ENCODE assay signal across 21 cellular contexts in genomic region chr5:10219068-10219467, GRCh38. TPM values are rescaled to one million over a fixed set of nuclear protein-coding genes. Genes with fewer than 3 reads are reported as not detected.
DNase-seq lines count a peak whose midpoint lies in the region; TF ChIP-seq lines count a peak whose summit lies in the region.
"Had no signal": no experiment of that assay in that cellular context is flagged by ENCODE, and none has a peak within 500 bp of the region (broad histone marks: within the 10 kb centered on the region; RNA-seq: fewer than 3 reads in every experiment).

No MANE protein-coding gene starts in this region.

- no peaks in the 10 kb centered on the region for H3K4me1 Mint-ChIP-seq in activated CD4-positive, alpha-beta T cell treated with anti-CD3 and anti-CD28 coated beads, Interleukin-2, amount 10 ng/mL, durations not matched to agents 24 days and 14 days
- H3K4me1 Mint-ChIP-seq: CD14-positive monocyte; CD4-positive, alpha-beta memory T cell; CD4-positive, CD25-positive, alpha-beta regulatory T cell; CD8-positive, alpha-beta memory T cell had no signal

- no peaks in the 10 kb centered on the region for H4K20me1 ChIP-seq in osteoblast (ENCODE audit: insufficient read depth, low read length)
- H4K20me1 ChIP-seq: BLaER1 had no signal

- no peak for TF ChIP-seq EP300 in esophagus muscularis mucosa (IDR thresholded peaks at IDR 0.05)

- H3K4me2 ChIP-seq in osteoblast (ENCODE audit: insufficient read depth, low read length) = no peak overlapping the region
- H3K4me2 ChIP-seq: A549, BLaER1 had no signal

- no peaks in the 10 kb centered on the region for H3K27me3 ChIP-seq in esophagus muscularis mucosa
- H3K27me3 ChIP-seq in osteoblast (ENCODE audit: insufficient read depth, low read length) = no peaks in the 10 kb centered on the region
- H3K27me3 ChIP-seq: BE2C, BLaER1 had no signal

- no peaks in the 10 kb centered on the region for H3K9me3 Mint-ChIP-seq in activated CD4-positive, alpha-beta T cell treated with anti-CD3 and anti-CD28 coated beads, Interleukin-2, amount 10 ng/mL, durations not matched to agents 24 days and 14 days

- H3K4me1 ChIP-seq in esophagus muscularis mucosa (peaks cover 0 to 2% (median under 1%) of the 10 kb centered on the region in 4 donors), osteoblast (ENCODE audit: insufficient read depth, low read length) (no peaks in the 10 kb centered on the region)
- H3K4me1 ChIP-seq: A549, BE2C, BLaER1 had no signal

- 90% methylated on average over 4 of the region's 4 CpGs for WGBS in esophagus muscularis mucosa

- no peaks in the 10 kb centered on the region for H3K36me3 Mint-ChIP-seq in activated CD4-positive, alpha-beta T cell treated with anti-CD3 and anti-CD28 coated beads, Interleukin-2, amount 10 ng/mL, durations not matched to agents 24 days and 14 days (ENCODE audit: low read depth)

- H3K27me3 Mint-ChIP-seq in activated CD4-positive, alpha-beta T cell treated with anti-CD3 and anti-CD28 coated beads, Interleukin-2, amount 10 ng/mL, durations not matched to agents 24 days and 14 days = no peaks in the 10 kb centered on the region
- H3K27me3 Mint-ChIP-seq: CD4-positive, alpha-beta memory T cell; CD4-positive, CD25-positive, alpha-beta regulatory T cell; CD8-positive, alpha-beta memory T cell had no signal

- no peak overlapping the region for H3K4me3 Mint-ChIP-seq in activated CD4-positive, alpha-beta T cell treated with anti-CD3 and anti-CD28 coated beads, Interleukin-2, amount 10 ng/mL, durations not matched to agents 24 days and 14 days
- H3K4me3 Mint-ChIP-seq: CD14-positive monocyte; CD4-positive, alpha-beta memory T cell; CD4-positive, CD25-positive, alpha-beta regulatory T cell; CD8-positive, alpha-beta memory T cell had no signal

- intact Hi-C loops in activated CD4-positive, alpha-beta T cell treated with anti-CD3 and anti-CD28 coated beads, Interleukin-2, amount 10 ng/mL, durations not matched to agents 24 days and 14 days (cut with micrococcal nuclease) = no loop called here
- intact Hi-C loops in esophagus muscularis mucosa (cut with DNase I) = no loop called here

- H3K9me3 ChIP-seq in esophagus muscularis mucosa = no peaks in the 10 kb centered on the region
- H3K9me3 ChIP-seq in osteoblast (ENCODE audit: low read depth, low read length) = no peaks in the 10 kb centered on the region
- H3K9me3 ChIP-seq: A549 had no signal

- no peak overlapping the region for H3K27ac Mint-ChIP-seq in activated CD4-positive, alpha-beta T cell treated with anti-CD3 and anti-CD28 coated beads, Interleukin-2, amount 10 ng/mL, durations not matched to agents 24 days and 14 days
- H3K27ac Mint-ChIP-seq: CD4-positive, alpha-beta memory T cell; CD4-positive, CD25-positive, alpha-beta regulatory T cell had no signal

- no peak overlapping the region for H3K4me3 ChIP-seq in esophagus muscularis mucosa
- H3K4me3 ChIP-seq in osteoblast (ENCODE audit: insufficient read depth, low read length) = no peak overlapping the region
- H3K4me3 ChIP-seq: A549, BLaER1, GM12878 had no signal

- no peaks in the 10 kb centered on the region for H3K79me2 ChIP-seq in osteoblast (ENCODE audit: insufficient read depth, low read length)

- H3K27ac ChIP-seq in esophagus muscularis mucosa (replicated peaks in 1 of 4) (no peak overlapping the region), osteoblast (ENCODE audit: low read depth, low read length) (no peak overlapping the region)
- H3K27ac ChIP-seq: 22Rv1, A549, BLaER1 had no signal

- in situ Hi-C loops in SK-MEL-5 (cut with HindIII; ENCODE audit: low pct_unique_long_range_greater_than_20kb, low sequenced_read_pairs) = no loop called here

- H2AFZ ChIP-seq in osteoblast (ENCODE audit: low read length) = no peak overlapping the region

- peaks cover 0 to 7% (median 3%) of the 10 kb centered on the region in 4 donors for H3K36me3 ChIP-seq in esophagus muscularis mucosa
- H3K36me3 ChIP-seq in osteoblast (ENCODE audit: insufficient read depth, low read length) = no peaks in the 10 kb centered on the region
- H3K36me3 ChIP-seq: BE2C had no signal

- peak; percentile 16 for DNase-seq in activated CD4-positive, alpha-beta T cell treated with anti-CD3 and anti-CD28 coated beads, Interleukin-2, amount 10 ng/mL, durations not matched to agents 24 days and 14 days
- no peak for DNase-seq in activated CD4-positive, alpha-beta T cell treated with anti-CD3 and anti-CD28 coated beads, Interleukin-2, amount 50 U/mL, for 1 hour
- DNase-seq in SK-MEL-5 (ENCODE audit: low read depth, low spot score) = peak; percentile 41
- peak; percentile 45 for DNase-seq in esophagus muscularis mucosa (ENCODE audit: extremely low spot score)
- DNase-seq in osteoblast (ENCODE audit: insufficient read length, low spot score, missing footprints) = peak; percentile 39
- DNase-seq in SIG-M5 (lab: John Stamatoyannopoulos, UW) = no peak
- DNase-seq in NCI-H2227 (lab: John Stamatoyannopoulos, UW; ENCODE audit: unreplicated experiment) = no peak
- DNase-seq in DMS 273 (lab: John Stamatoyannopoulos, UW; ENCODE audit: unreplicated experiment) = no peak
- DNase-seq: BE2C; C1 segment of cervical spinal cord; CD4-positive, alpha-beta memory T cell; CD4-positive, CD25-positive, alpha-beta regulatory T cell; CD8-positive, alpha-beta memory T cell; COR-L47; DMS79 treated with DMSO at 0.1 percent for 48 hours; GF-D8 had no signal

- TF ChIP-seq CTCF in esophagus muscularis mucosa (IDR thresholded peaks at IDR 0.05) = no peak
- no peak for TF ChIP-seq CTCF in osteoblast (IDR thresholded peaks at IDR 0.05; ENCODE audit: extremely low read depth, low read depth, low read length)

- TF ChIP-seq POLR2A in esophagus muscularis mucosa (IDR thresholded peaks at IDR 0.05; ENCODE audit: low read depth) = no peak

RNA-seq across cellular contexts. Expression of gene ATPSCKMT, which starts 30.6 kb away (rescaled TPM):
- 28.9 and 30.4 TPM in 2 replicates for total RNA-seq in activated CD4-positive, alpha-beta T cell treated with anti-CD3 and anti-CD28 coated beads, Interleukin-2, amount 10 ng/mL, durations not matched to agents 24 days and 14 days
- total RNA-seq in SK-MEL-5 (2014; rRNA removed; shearing (Covaris generic)) = 33.8 and 40.7 TPM in 2 replicates
- 18.6 and 25.7 TPM in 2 replicates for polyA plus RNA-seq in SK-MEL-5 (2015; cell fraction: cytosol; rRNA removed)
- 28.5 and 49.4 TPM in 2 replicates for polyA plus RNA-seq in SK-MEL-5 (2015; cell fraction: nucleus; rRNA removed)
- total RNA-seq in esophagus muscularis mucosa = 10 to 100 TPM in 2 of 4 donors, 1 to 10 TPM in 2; 7.6 to 18.4 (median 10.2) TPM
- 18.3 and 23.2 TPM in 2 replicates for total RNA-seq in osteoblast

RNA-seq across cellular contexts. Expression of gene CCT5, which starts 31.0 kb away (rescaled TPM):
- 566 and 581 TPM in 2 replicates for total RNA-seq in activated CD4-positive, alpha-beta T cell treated with anti-CD3 and anti-CD28 coated beads, Interleukin-2, amount 10 ng/mL, durations not matched to agents 24 days and 14 days
- total RNA-seq in SK-MEL-5 (2014; rRNA removed; shearing (Covaris generic)) = 1,160 and 1,344 TPM in 2 replicates
- polyA plus RNA-seq in SK-MEL-5 (2015; cell fraction: cytosol; rRNA removed) = 659 and 725 TPM in 2 replicates
- 532 and 577 TPM in 2 replicates for polyA plus RNA-seq in SK-MEL-5 (2015; cell fraction: nucleus; rRNA removed)
- total RNA-seq in esophagus muscularis mucosa = 100 to 1,000 TPM; 100 to 165 (median 142) TPM
- total RNA-seq in osteoblast = 237 and 238 TPM in 2 replicates

Comparison
In these comparisons a context has a peak if more than half of its experiments do, and no peak if none do; other contexts are left out.
1. DNase-seq: peak in activated CD4-positive, alpha-beta T cell treated with anti-CD3 and anti-CD28 coated beads, Interleukin-2, amount 10 ng/mL, durations not matched to agents 24 days and 14 days (single experiment), SK-MEL-5 (single experiment), esophagus muscularis mucosa (single experiment) and osteoblast (single experiment); none in activated CD4-positive, alpha-beta T cell treated with anti-CD3 and anti-CD28 coated beads, Interleukin-2, amount 50 U/mL, for 1 hour (single experiment), SIG-M5 (single experiment), NCI-H2227 (single experiment) and DMS 273 (single experiment).